ENCODE assay signal across 1 cellular context in the genomic region with DNA sequence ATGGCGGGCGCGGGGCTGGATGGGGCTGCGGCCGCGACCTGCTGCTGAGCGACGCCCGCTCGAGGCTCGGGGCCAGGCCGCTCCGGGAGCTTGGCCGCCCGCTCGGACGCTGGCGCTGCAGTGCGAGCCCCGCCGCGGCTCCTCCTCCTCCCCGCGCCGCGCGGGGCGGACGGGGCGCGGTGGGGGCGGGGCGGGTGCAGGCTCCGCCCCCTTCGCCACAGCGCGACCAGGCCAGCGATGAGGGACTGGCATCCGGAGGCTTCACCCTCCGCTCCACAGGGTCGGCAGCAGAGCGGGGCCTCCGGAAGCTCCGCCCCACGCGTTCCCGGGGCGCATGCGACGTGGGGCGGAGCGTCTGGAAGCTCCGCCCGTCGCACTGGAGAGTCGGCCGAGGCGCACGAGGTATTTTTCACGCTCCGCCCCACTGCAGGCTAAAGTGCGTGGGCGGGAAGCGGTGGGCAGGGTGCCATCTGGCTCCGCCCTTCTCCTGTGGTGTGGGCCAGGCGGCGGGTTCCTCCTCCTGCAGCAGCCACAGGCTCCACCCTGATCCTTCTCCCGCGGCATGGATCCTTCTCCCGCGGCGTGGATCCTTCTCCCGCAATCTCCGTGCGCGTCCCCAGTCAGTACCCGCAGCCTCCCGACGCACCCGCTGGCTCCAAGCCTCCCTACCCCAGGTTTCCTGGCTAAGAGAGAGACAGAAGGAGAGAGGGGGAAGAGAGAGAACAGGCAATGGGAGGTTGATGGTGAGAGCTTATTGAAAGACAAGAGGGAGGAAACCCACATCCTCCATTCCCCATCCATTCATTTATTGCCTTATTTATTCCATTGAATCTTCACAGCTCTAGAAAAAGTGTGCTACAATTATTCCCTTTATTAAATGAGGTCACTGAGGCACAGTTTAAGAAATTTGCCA.
A peak's percentile ranks its signal among the peaks of the same experiment; 100 is the strongest.
TF ChIP-seq lines count a peak whose summit lies in the region.

No MANE protein-coding gene starts in this region.

TF ChIP-seq in IMR-90, 13 proteins besides CTCF, POLR2A, EP300 and RAD21:
- peak; percentile 54; the same call in 1 of the 2 replicates for TF ChIP-seq MXI1 (IDR thresholded peaks at IDR 0.05; ENCODE audit: borderline replicate concordance, low read depth, low read length)
- TF ChIP-seq MAZ (IDR thresholded peaks at IDR 0.05; ENCODE audit: borderline replicate concordance, low read depth, low read length), result peak; percentile 51; the same call in 1 of the 2 replicates
- peak; percentile 22 for TF ChIP-seq RCOR1 (IDR thresholded peaks at IDR 0.05; ENCODE audit: insufficient replicate concordance, low read length)
- peak; percentile 31; the same call in 1 of the 2 replicates for TF ChIP-seq BHLHE40 (IDR thresholded peaks at IDR 0.05; ENCODE audit: low read depth, low read length)
TF ChIP-seq in IMR-90: peak in this region for 4; not testable (repeated sequence) for 9.
